25 cellular contexts compared by ENCODE assay signal in genomic region chr3:169640467-169641148, GRCh38. TPM values are rescaled to one million over a fixed set of nuclear protein-coding genes. Genes with fewer than 3 reads are reported as not detected.
"Had no signal": no experiment of that assay in that cellular context is flagged by ENCODE, and none has a peak within 500 bp of the region (broad histone marks: within the 10 kb centered on the region; RNA-seq: fewer than 3 reads in every experiment).

No MANE protein-coding gene starts in this region.

- H3K36me3 ChIP-seq: adrenal gland, SJCRH30 had no signal

- H3K4me3 ChIP-seq: adrenal gland, SJCRH30 had no signal

- H3K4me1 ChIP-seq: adrenal gland, SJCRH30 had no signal

- H3K4me1 Mint-ChIP-seq: activated naive CD8-positive, alpha-beta T cell treated with anti-CD3 and anti-CD28 coated beads, Interleukin-2, amount 10 ng/mL, durations not matched to agents 7 days and 5 days had no signal

- ATAC-seq: activated CD4-positive, CD25-positive, alpha-beta regulatory T cell treated with anti-CD3 and anti-CD28 coated beads, Interleukin-2, amount 50 U/mL, for 24 hours; activated CD8-positive, alpha-beta T cell treated with anti-CD3 and anti-CD28 coated beads for 36 hours; activated T-cell treated with anti-CD3 and anti-CD28 coated beads, Interleukin-2, amount 50 U/mL, for 72 hours; Panc1 had no signal

- H3K27ac Mint-ChIP-seq: activated CD8-positive, alpha-beta T cell treated with anti-CD3 and anti-CD28 coated beads for 36 hours; activated naive CD8-positive, alpha-beta T cell treated with anti-CD3 and anti-CD28 coated beads, Interleukin-2, amount 10 ng/mL, durations not matched to agents 7 days and 5 days; activated T-cell treated with anti-CD3 and anti-CD28 coated beads, Interleukin-2, amount 50 U/mL, for 72 hours had no signal

- DNase-seq: activated CD4-positive, alpha-beta T cell treated with anti-CD3 and anti-CD28 coated beads for 4 hours; activated CD8-positive, alpha-beta memory T cell treated with anti-CD3 and anti-CD28 coated beads, Interleukin-2, amount 50 U/mL, for 4 hours; activated CD8-positive, alpha-beta T cell treated with anti-CD3 and anti-CD28 coated beads for 36 hours; activated naive CD4-positive, alpha-beta T cell treated with anti-CD3 and anti-CD28 coated beads, Interleukin-2, amount 50 U/mL, for 16 hours; activated naive CD8-positive, alpha-beta T cell treated with anti-CD3 and anti-CD28 coated beads, Interleukin-2, amount 10 ng/mL, durations not matched to agents 7 days and 5 days; activated T-cell treated with anti-CD3 and anti-CD28 coated beads, Interleukin-2, amount 50 U/mL, for 72 hours; adrenal gland; anterior cingulate cortex; Karpas-422; MM.1S; NCI-H1105; NCI-H1436; NCI-H1694 treated with DMSO at 0.1 percent for 48 hours; NCI-H2029 treated with DMSO at 0.1 percent for 48 hours; NCI-H345; NCI-H510A; NK-92 treated with Interleukin-12 subunit alpha and Interleukin-12 subunit beta, amount 100 ng/mL, for 24 hours; OCI-M1; Right ventricle myocardium superior; SJCRH30; SK-N-SH; T-helper 1 cell had no signal

- H3K4me3 Mint-ChIP-seq: activated CD8-positive, alpha-beta T cell treated with anti-CD3 and anti-CD28 coated beads for 36 hours; activated naive CD8-positive, alpha-beta T cell treated with anti-CD3 and anti-CD28 coated beads, Interleukin-2, amount 10 ng/mL, durations not matched to agents 7 days and 5 days; activated T-cell treated with anti-CD3 and anti-CD28 coated beads, Interleukin-2, amount 50 U/mL, for 72 hours had no signal

- H3K36me3 Mint-ChIP-seq: activated naive CD8-positive, alpha-beta T cell treated with anti-CD3 and anti-CD28 coated beads, Interleukin-2, amount 10 ng/mL, durations not matched to agents 7 days and 5 days had no signal

- H3K9me3 ChIP-seq: adrenal gland, SJCRH30, SK-N-SH had no signal

- H3K9me3 Mint-ChIP-seq: activated CD8-positive, alpha-beta T cell treated with anti-CD3 and anti-CD28 coated beads for 36 hours; activated naive CD8-positive, alpha-beta T cell treated with anti-CD3 and anti-CD28 coated beads, Interleukin-2, amount 10 ng/mL, durations not matched to agents 7 days and 5 days; activated T-cell treated with anti-CD3 and anti-CD28 coated beads, Interleukin-2, amount 50 U/mL, for 72 hours had no signal

- H3K27ac ChIP-seq: adrenal gland, RWPE1, SJCRH30 had no signal

- H3K27me3 ChIP-seq: adrenal gland, SJCRH30 had no signal

- H3K4me2 ChIP-seq: SK-N-SH had no signal

- H3K9ac ChIP-seq: SK-N-SH had no signal

RNA-seq across cellular contexts. Expression of gene MECOM, which starts 22.9 kb away (rescaled TPM):
- total RNA-seq: activated CD8-positive, alpha-beta T cell treated with anti-CD3 and anti-CD28 coated beads for 36 hours; activated naive CD8-positive, alpha-beta T cell treated with anti-CD3 and anti-CD28 coated beads, Interleukin-2, amount 10 ng/mL, durations not matched to agents 7 days and 5 days; activated T-cell treated with anti-CD3 and anti-CD28 coated beads, Interleukin-2, amount 50 U/mL, for 72 hours had no signal
